Comparison of ENCODE assay signal across 1 cellular context in the genomic region with DNA sequence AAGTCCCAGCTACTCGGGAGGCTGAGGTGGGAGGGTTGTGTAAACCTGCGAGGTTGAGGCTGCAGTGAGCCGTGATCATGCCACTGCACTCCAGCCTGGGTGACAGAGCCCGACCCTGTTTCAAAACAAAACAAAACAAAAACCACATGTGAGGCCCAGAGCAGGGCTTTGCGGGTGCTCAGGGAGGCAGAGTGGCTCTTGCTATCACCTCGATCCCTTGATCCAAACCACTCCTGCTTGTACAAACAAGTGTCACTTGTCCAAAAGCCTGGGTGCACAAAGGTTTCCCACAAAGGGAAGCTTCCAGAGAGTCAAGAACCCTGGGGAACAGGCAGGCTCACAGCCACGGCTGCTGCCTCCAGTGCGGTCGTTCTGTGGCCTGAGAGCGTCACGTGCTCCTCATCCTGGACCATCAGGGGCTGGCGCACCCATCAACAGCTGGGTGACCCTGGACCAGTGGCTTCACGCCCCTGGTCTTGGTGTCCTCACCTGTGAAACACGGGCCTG.
TF ChIP-seq lines count a peak whose summit lies in the region.

No MANE protein-coding gene starts in this region.

TF ChIP-seq in HEK293, 187 proteins besides CTCF, POLR2A, EP300 and RAD21 (continued from another document):
- TF ChIP-seq, protein P1, sequence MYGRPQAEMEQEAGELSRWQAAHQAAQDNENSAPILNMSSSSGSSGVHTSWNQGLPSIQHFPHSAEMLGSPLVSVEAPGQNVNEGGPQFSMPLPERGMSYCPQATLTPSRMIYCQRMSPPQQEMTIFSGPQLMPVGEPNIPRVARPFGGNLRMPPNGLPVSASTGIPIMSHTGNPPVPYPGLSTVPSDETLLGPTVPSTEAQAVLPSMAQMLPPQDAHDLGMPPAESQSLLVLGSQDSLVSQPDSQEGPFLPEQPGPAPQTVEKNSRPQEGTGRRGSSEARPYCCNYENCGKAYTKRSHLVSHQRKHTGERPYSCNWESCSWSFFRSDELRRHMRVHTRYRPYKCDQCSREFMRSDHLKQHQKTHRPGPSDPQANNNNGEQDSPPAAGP (tag by site-specific recombination; IDR thresholded peaks at IDR 0.05) = peak; percentile 21; the same call in 1 of the 2 replicates
- no peak for TF ChIP-seq YY1 (tag by site-specific recombination; IDR thresholded peaks at IDR 0.05)
- no peak for TF ChIP-seq GLI4 (tag by site-specific recombination; IDR thresholded peaks at IDR 0.05)
- peak; percentile 71 for TF ChIP-seq ZNF600 (tag by site-specific recombination; IDR thresholded peaks at IDR 0.05)
